In genomic region chr19:35159606-35160005, GRCh38 we compare ENCODE assay signal across 18 cellular contexts. TPM values are rescaled to one million over a fixed set of nuclear protein-coding genes. Genes with fewer than 3 reads are reported as not detected.
"Had no signal": no experiment of that assay in that cellular context is flagged by ENCODE, and none has a peak within 500 bp of the region (broad histone marks: within the 10 kb centered on the region; RNA-seq: fewer than 3 reads in every experiment).

No MANE protein-coding gene starts in this region.

- H3K27ac Mint-ChIP-seq: memory B cell; nephron; stimulated activated naive B cell treated with anti-CD40 and anti-IgM and Interleukin-4, amounts not matched to agents 10 μg/mL and 1 μg/mL and 100 μg/mL, for 72 hours had no signal

- H3K4me3 ChIP-seq: coronary artery, gastrocnemius medialis, heart right ventricle, psoas muscle, right lobe of liver had no signal

- DNase-seq: activated CD4-positive, CD25-positive, alpha-beta regulatory T cell treated with anti-CD3 and anti-CD28 coated beads, Interleukin-2, amount 50 U/mL, for 72 hours; activated effector memory CD4-positive, alpha-beta T cell treated with Interleukin-2 at 50 U/mL for 16 hours; effector memory CD4-positive, alpha-beta T cell; gastrocnemius medialis; heart right ventricle; psoas muscle; right lobe of liver; stimulated activated CD4-positive, alpha-beta T cell treated with anti-CD3 and anti-CD28 coated beads, Interleukin-1b, Interleukin-23, amount 100 ng/mL, for 48 hours; stimulated activated naive B cell treated with anti-CD40 and anti-IgM and Interleukin-4, amounts not matched to agents 10 μg/mL and 1 μg/mL and 100 μg/mL, for 72 hours; SW 1271; trophoblast cell had no signal

- H3K4me3 Mint-ChIP-seq: memory B cell; nephron; stimulated activated naive B cell treated with anti-CD40 and anti-IgM and Interleukin-4, amounts not matched to agents 10 μg/mL and 1 μg/mL and 100 μg/mL, for 72 hours had no signal

- H3K27me3 ChIP-seq: right lobe of liver had no signal

- H3K36me3 ChIP-seq: right lobe of liver had no signal

- H3K9me3 ChIP-seq: right lobe of liver had no signal

- H3K27ac ChIP-seq: coronary artery, epithelial cell of prostate, gastrocnemius medialis, heart right ventricle, psoas muscle, right lobe of liver had no signal

- H3K4me1 ChIP-seq: psoas muscle had no signal

- H3K27me3 Mint-ChIP-seq: memory B cell; stimulated activated naive B cell treated with anti-CD40 and anti-IgM and Interleukin-4, amounts not matched to agents 10 μg/mL and 1 μg/mL and 100 μg/mL, for 72 hours had no signal

RNA-seq across cellular contexts. Expression of gene FXYD7, which starts 16.6 kb away (rescaled TPM):
- total RNA-seq: cardiac septum, mucosa of gallbladder, osteoblast had no signal

RNA-seq across cellular contexts. Expression of gene FXYD1, which starts 21.0 kb away (rescaled TPM):
- total RNA-seq: osteoblast had no signal

RNA-seq across cellular contexts. Expression of gene FXYD3, which starts 44.0 kb away (rescaled TPM):
- total RNA-seq: cardiac septum, osteoblast, psoas muscle had no signal
